Comparison of ENCODE assay signal across 1 cellular context in the genomic region with DNA sequence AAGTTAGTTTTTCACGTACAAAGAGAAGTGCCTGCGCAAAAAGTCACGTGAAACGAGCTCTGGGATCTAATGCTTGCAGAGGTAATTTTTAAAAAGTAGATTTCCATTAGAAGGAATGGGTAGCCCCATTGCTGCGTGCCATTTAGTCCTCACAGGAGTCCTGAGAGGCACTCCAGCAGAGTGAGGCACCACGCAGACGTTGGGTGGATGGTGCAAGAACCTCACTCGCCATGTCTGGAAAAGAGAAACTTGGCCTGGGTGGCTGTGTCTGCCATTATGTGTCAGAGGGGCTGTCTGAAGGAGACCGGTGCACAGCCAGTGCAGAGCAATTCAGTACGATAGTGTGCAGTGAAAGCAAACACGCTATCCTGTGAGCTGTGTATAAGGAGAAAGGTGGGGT.
TF ChIP-seq lines count a peak whose summit lies in the region.

No MANE protein-coding gene starts in this region.

TF ChIP-seq in GM23338, 12 proteins besides CTCF, POLR2A, EP300 and RAD21 (continued from another document):
- TF ChIP-seq ZNF462 (CRISPR knock-in tag; IDR thresholded peaks at IDR 0.05) (no peak), EZH2 (IDR thresholded peaks at IDR 0.05; ENCODE audit: low read depth, unreplicated experiment) (no peak), NANOG (IDR thresholded peaks at IDR 0.05; ENCODE audit: borderline replicate concordance) (no peak)
